In the genomic region with DNA sequence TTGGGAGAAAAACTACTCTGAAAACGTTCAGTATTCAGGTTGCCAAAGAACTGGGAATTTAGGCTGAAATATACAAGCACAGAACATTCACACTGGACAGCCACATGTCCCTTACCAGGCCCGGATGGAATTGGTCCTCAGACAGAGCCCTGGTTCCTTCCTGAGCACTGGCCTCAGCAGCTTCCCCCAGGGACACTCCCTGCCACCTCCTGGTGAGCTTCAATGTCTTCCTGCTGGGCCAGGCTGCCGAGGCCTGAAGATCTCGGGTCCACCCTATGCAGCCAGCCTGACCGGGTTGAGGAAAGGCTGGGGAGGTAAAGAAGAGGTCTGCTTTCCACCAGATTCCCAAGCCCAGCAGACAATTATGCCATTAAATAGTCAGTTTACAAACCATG, we compare ENCODE assay signal across 2 cellular contexts.
A peak's percentile ranks its signal among the peaks of the same experiment; 100 is the strongest.
TF ChIP-seq lines count a peak whose summit lies in the region.

No MANE protein-coding gene starts in this region.

TF ChIP-seq in HepG2, 621 proteins besides CTCF, POLR2A, EP300 and RAD21:
- TF ChIP-seq ZBTB1 (CRISPR knock-in tag; IDR thresholded peaks at IDR 0.05; ENCODE audit: borderline replicate concordance) = no peak

TF ChIP-seq in K562, 482 proteins besides CTCF, POLR2A, EP300 and RAD21:
- TF ChIP-seq, protein P1, sequence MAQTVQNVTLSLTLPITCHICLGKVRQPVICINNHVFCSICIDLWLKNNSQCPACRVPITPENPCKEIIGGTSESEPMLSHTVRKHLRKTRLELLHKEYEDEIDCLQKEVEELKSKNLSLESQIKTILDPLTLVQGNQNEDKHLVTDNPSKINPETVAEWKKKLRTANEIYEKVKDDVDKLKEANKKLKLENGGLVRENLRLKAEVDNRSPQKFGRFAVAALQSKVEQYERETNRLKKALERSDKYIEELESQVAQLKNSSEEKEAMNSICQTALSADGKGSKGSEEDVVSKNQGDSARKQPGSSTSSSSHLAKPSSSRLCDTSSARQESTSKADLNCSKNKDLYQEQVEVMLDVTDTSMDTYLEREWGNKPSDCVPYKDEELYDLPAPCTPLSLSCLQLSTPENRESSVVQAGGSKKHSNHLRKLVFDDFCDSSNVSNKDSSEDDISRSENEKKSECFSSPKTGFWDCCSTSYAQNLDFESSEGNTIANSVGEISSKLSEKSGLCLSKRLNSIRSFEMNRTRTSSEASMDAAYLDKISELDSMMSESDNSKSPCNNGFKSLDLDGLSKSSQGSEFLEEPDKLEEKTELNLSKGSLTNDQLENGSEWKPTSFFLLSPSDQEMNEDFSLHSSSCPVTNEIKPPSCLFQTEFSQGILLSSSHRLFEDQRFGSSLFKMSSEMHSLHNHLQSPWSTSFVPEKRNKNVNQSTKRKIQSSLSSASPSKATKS (CRISPR knock-in tag; IDR thresholded peaks at IDR 0.05) = 0 out of 2 replicates have a peak, but pooled peaks have one; percentile 33
- no peak for TF ChIP-seq RFX1 (IDR thresholded peaks at IDR 0.05)
- TF ChIP-seq NEUROD1 (IDR thresholded peaks at IDR 0.05; ENCODE audit: borderline replicate concordance, low read depth, low read length, partially characterized antibody) = no peak
- TF ChIP-seq RBM39 (optimal IDR thresholded peaks at IDR 0.05; ENCODE audit: low read depth, low read length) = no peak
- no peak for TF ChIP-seq NR4A1 (CRISPR knock-in tag; IDR thresholded peaks at IDR 0.05)
- 0 out of 2 replicates have a peak, but pooled peaks have one; percentile 45 for TF ChIP-seq NR4A1 (tag; IDR thresholded peaks at IDR 0.05)
- no peak for TF ChIP-seq ZNF217 (CRISPR knock-in tag; IDR thresholded peaks at IDR 0.05)
